In genomic region chr6:4563877-4564276, GRCh38 we compare ENCODE assay signal across 19 cellular contexts.
DNase-seq lines count a peak whose midpoint lies in the region; FAIRE-seq and TF ChIP-seq lines count a peak whose summit lies in the region.
"Had no signal": no experiment of that assay in that cellular context is flagged by ENCODE, and none has a peak within 500 bp of the region (broad histone marks: within the 10 kb centered on the region; RNA-seq: fewer than 3 reads in every experiment).

No MANE protein-coding gene starts in this region.

- H3K9me3 Mint-ChIP-seq in astrocyte (ENCODE audit: unreplicated experiment) (peaks cover 4% of the 10 kb centered on the region), brain (peaks cover 0 to 7% (median 2%) of the 10 kb centered on the region in 5 experiments)

- no peak for TF ChIP-seq EP300 in esophagus muscularis mucosa (IDR thresholded peaks at IDR 0.05)

- intact Hi-C loops in esophagus muscularis mucosa (cut with DNase I) = no loop called here

- H3K4me3 ChIP-seq in HEK293 (ENCODE audit: low read depth, low read length) (no peak overlapping the region), astrocyte (ENCODE audit: insufficient read depth, low read depth, low read length) (no peak overlapping the region), esophagus muscularis mucosa (no peak overlapping the region)
- H3K4me3 ChIP-seq: GM23248 had no signal

- H3K9ac ChIP-seq in astrocyte (ENCODE audit: low read length) = no peak overlapping the region
- H3K9ac ChIP-seq: GM23248 had no signal

- no peak overlapping the region for H3K4me2 ChIP-seq in astrocyte (ENCODE audit: low read length)

- H3K4me1 ChIP-seq in HEK293 (ENCODE audit: control insufficient read depth, insufficient read depth, low read length) (no peaks in the 10 kb centered on the region), astrocyte (ENCODE audit: insufficient read depth, low read length) (peaks cover 5% of the 10 kb centered on the region), esophagus muscularis mucosa (peaks cover 0 to 13% (median 11%) of the 10 kb centered on the region in 4 donors)

- no peaks in the 10 kb centered on the region for H4K20me1 ChIP-seq in astrocyte (ENCODE audit: insufficient read depth, low read length)

- DNase-seq in astrocyte (ENCODE audit: low read depth) (no peak), esophagus muscularis mucosa (ENCODE audit: extremely low spot score) (peak; percentile 31), T-helper 2 cell (no peak), kidney glomerular epithelial cell (lab: John Stamatoyannopoulos, UW) (no peak), dedifferentiated amniotic fluid mesenchymal stem cell (ENCODE audit: extremely low spot score) (no peak)
- DNase-seq: Calu3; CD4-positive, alpha-beta memory T cell; COR-L47; DMS53; DMS79 treated with DMSO at 0.1 percent for 48 hours; GF-D8; GM23248; H7; HCEC 1CT had no signal

- H3K4me3 Mint-ChIP-seq in astrocyte (ENCODE audit: unreplicated experiment) (no peak overlapping the region), brain (no peak overlapping the region)
- H3K4me3 Mint-ChIP-seq: CD4-positive, alpha-beta memory T cell had no signal

- H2AFZ ChIP-seq in astrocyte (ENCODE audit: low read depth, low read length) = no peak overlapping the region
- H2AFZ ChIP-seq: GM23248 had no signal

- CTCF ChIA-PET in HEK293 (lab: Yijun Ruan, JAX) = interaction anchor here (0.7 kb wide), 1 partner anchor 205 kb away, joined by 3 read pairs; no protein-coding TSS in a partner anchor

- H3K27me3 Mint-ChIP-seq in astrocyte (ENCODE audit: low read depth, unreplicated experiment) (peaks cover 11% of the 10 kb centered on the region), brain (peaks cover 2% of the 10 kb centered on the region)

- H3K36me3 Mint-ChIP-seq in astrocyte (ENCODE audit: low read depth, unreplicated experiment) (peaks cover 2% of the 10 kb centered on the region), brain (no peaks in the 10 kb centered on the region)
- H3K36me3 Mint-ChIP-seq: CD4-positive, alpha-beta memory T cell had no signal

- H3K9me3 ChIP-seq in HEK293 (ENCODE audit: control insufficient read depth, insufficient read depth, low read depth, low read length) (no peaks in the 10 kb centered on the region), astrocyte (ENCODE audit: insufficient read depth, low read depth, low read length) (no peaks in the 10 kb centered on the region), esophagus muscularis mucosa (no peaks in the 10 kb centered on the region)

- peak overlapping the region; percentile 19 for H3K27ac Mint-ChIP-seq in astrocyte (ENCODE audit: unreplicated experiment)
- H3K27ac Mint-ChIP-seq in brain = peak overlapping the region; percentile 50 to 92 (median 75)

- no peak overlapping the region for H3K27ac ChIP-seq in HEK293 (ENCODE audit: extremely low read depth, low read depth, low read length)
- H3K27ac ChIP-seq in astrocyte (ENCODE audit: low read depth, low read length) = no peak overlapping the region
- H3K27ac ChIP-seq in esophagus muscularis mucosa (replicated peaks in 1 of 4) = peak overlapping the region in 1 of 4 donors; percentile 44
- H3K27ac ChIP-seq: GM23248 had no signal

- WGBS in esophagus muscularis mucosa = 72% methylated on average over 4 of the region's 4 CpGs

- POLR2A ChIA-PET in HEK293 (lab: Yijun Ruan, JAX) = no interaction called here

- TF ChIP-seq CTCF in HEK293 (tag by site-specific recombination; IDR thresholded peaks at IDR 0.05) = no peak
- TF ChIP-seq CTCF in astrocyte (IDR thresholded peaks at IDR 0.05; ENCODE audit: insufficient read depth, low read depth, low read length) = no peak
- TF ChIP-seq CTCF in brain (conservative IDR thresholded peaks at IDR 0.05) = no peak
- TF ChIP-seq CTCF in esophagus muscularis mucosa (IDR thresholded peaks at IDR 0.05) = no peak

- H3K79me2 ChIP-seq in astrocyte (ENCODE audit: insufficient read depth, low read length) = no peaks in the 10 kb centered on the region

- no peak for TF ChIP-seq POLR2A in esophagus muscularis mucosa (IDR thresholded peaks at IDR 0.05; ENCODE audit: low read depth)

- H3K36me3 ChIP-seq in HEK293 (ENCODE audit: control insufficient read depth in 2 of 2, insufficient read depth in 1 of 2, low read length in 2 of 2) (no peaks in the 10 kb centered on the region), astrocyte (ENCODE audit: insufficient read depth, low read length) (no peaks in the 10 kb centered on the region), esophagus muscularis mucosa (no peaks in the 10 kb centered on the region)

- H3K27me3 ChIP-seq in astrocyte (ENCODE audit: insufficient read depth, low read length) (no peaks in the 10 kb centered on the region), esophagus muscularis mucosa (no peaks in the 10 kb centered on the region)

- FAIRE-seq in astrocyte (lab: Jason Lieb, UNC) = no peak
- FAIRE-seq: GM12892, GM19239, H1 had no signal

- H3K4me1 Mint-ChIP-seq in astrocyte (ENCODE audit: low read depth, unreplicated experiment) = peaks cover 10% of the 10 kb centered on the region
- peaks cover 32% of the 10 kb centered on the region for H3K4me1 Mint-ChIP-seq in brain
- H3K4me1 Mint-ChIP-seq: CD4-positive, alpha-beta memory T cell had no signal

TF ChIP-seq in HEK293, 187 proteins besides CTCF, POLR2A, EP300 and RAD21:
- TF ChIP-seq ZNF585B (tag by site-specific recombination; IDR thresholded peaks at IDR 0.05) = no peak
- peak; percentile 64; the same call in 1 of the 2 replicates for TF ChIP-seq ATF2 (tag by site-specific recombination; IDR thresholded peaks at IDR 0.05; ENCODE audit: low read depth)
